ENCODE assay signal across 20 cellular contexts in genomic region chr11:66696186-66696585, GRCh38. TPM values are rescaled to one million over a fixed set of nuclear protein-coding genes. Genes with fewer than 3 reads are reported as not detected.
"Had no signal": no experiment of that assay in that cellular context is flagged by ENCODE, and none has a peak within 500 bp of the region (broad histone marks: within the 10 kb centered on the region; RNA-seq: fewer than 3 reads in every experiment).

No MANE protein-coding gene starts in this region.

- H3K4me3 ChIP-seq: lung, psoas muscle, right lobe of liver, testis, transverse colon had no signal

- H3K36me3 Mint-ChIP-seq: immature natural killer cell; natural killer cell treated with Interleukin-12 subunit alpha and Interleukin-12 subunit beta and Interleukin-15 and Interleukin-18, amount 100 ng/mL, for 72 hours; stimulated activated effector memory CD8-positive, alpha-beta T cell treated with anti-CD3 and anti-CD28 coated beads, Interleukin-12 subunit alpha, Interleukin-12 subunit beta, amount 100 ng/mL, for 72 hours had no signal

- H3K4me1 ChIP-seq: foreskin keratinocyte, psoas muscle, testis had no signal

- H3K4me3 Mint-ChIP-seq: endodermal cell; immature natural killer cell; natural killer cell treated with Interleukin-12 subunit alpha and Interleukin-12 subunit beta and Interleukin-15 and Interleukin-18, amount 100 ng/mL, for 72 hours; stimulated activated effector memory CD8-positive, alpha-beta T cell treated with anti-CD3 and anti-CD28 coated beads, Interleukin-12 subunit alpha, Interleukin-12 subunit beta, amount 100 ng/mL, for 72 hours; stimulated activated naive CD8-positive, alpha-beta T cell treated with anti-CD3 and anti-CD28 coated beads, Interleukin-15, Interleukin-2, amounts not matched to agents 100 ng/mL and 50 ng/mL, for 24 hours had no signal

- H3K27ac Mint-ChIP-seq: endodermal cell; immature natural killer cell; natural killer cell treated with Interleukin-12 subunit alpha and Interleukin-12 subunit beta and Interleukin-15 and Interleukin-18, amount 100 ng/mL, for 72 hours; stimulated activated effector memory CD8-positive, alpha-beta T cell treated with anti-CD3 and anti-CD28 coated beads, Interleukin-12 subunit alpha, Interleukin-12 subunit beta, amount 100 ng/mL, for 72 hours; stimulated activated naive CD8-positive, alpha-beta T cell treated with anti-CD3 and anti-CD28 coated beads, Interleukin-15, Interleukin-2, amounts not matched to agents 100 ng/mL and 50 ng/mL, for 24 hours had no signal

- H3K36me3 ChIP-seq: transverse colon had no signal

- DNase-seq: dermis blood vessel endothelial cell; endodermal cell; erythroblast; foreskin keratinocyte; immature natural killer cell; left colon; left ventricle myocardium superior; mesenchymal stem cell; midbrain; retina; stimulated activated CD4-positive, alpha-beta T cell treated with anti-CD3 and anti-CD28 coated beads, Interleukin-4, amount 100 ng/mL, for 1 hour; stimulated activated CD8-positive, alpha-beta memory T cell treated with anti-CD3 and anti-CD28 coated beads, Interleukin-4, amount 100 ng/mL, for 48 hours; testis; transverse colon had no signal

- H3K27me3 Mint-ChIP-seq: stimulated activated naive CD8-positive, alpha-beta T cell treated with anti-CD3 and anti-CD28 coated beads, Interleukin-15, Interleukin-2, amounts not matched to agents 100 ng/mL and 50 ng/mL, for 24 hours had no signal

- H3K27ac ChIP-seq: foreskin keratinocyte, psoas muscle, right lobe of liver, testis, transverse colon had no signal

- ATAC-seq: foreskin keratinocyte; left colon; left ventricle myocardium superior; natural killer cell treated with Interleukin-12 subunit alpha and Interleukin-12 subunit beta and Interleukin-15 and Interleukin-18, amount 100 ng/mL, for 72 hours; psoas muscle; right lobe of liver; stimulated activated effector memory CD8-positive, alpha-beta T cell treated with anti-CD3 and anti-CD28 coated beads, Interleukin-12 subunit alpha, Interleukin-12 subunit beta, amount 100 ng/mL, for 72 hours had no signal

- H3K9me3 Mint-ChIP-seq: natural killer cell treated with Interleukin-12 subunit alpha and Interleukin-12 subunit beta and Interleukin-15 and Interleukin-18, amount 100 ng/mL, for 72 hours; stimulated activated effector memory CD8-positive, alpha-beta T cell treated with anti-CD3 and anti-CD28 coated beads, Interleukin-12 subunit alpha, Interleukin-12 subunit beta, amount 100 ng/mL, for 72 hours; stimulated activated naive CD8-positive, alpha-beta T cell treated with anti-CD3 and anti-CD28 coated beads, Interleukin-15, Interleukin-2, amounts not matched to agents 100 ng/mL and 50 ng/mL, for 24 hours had no signal

- H3K4me1 Mint-ChIP-seq: endodermal cell; stimulated activated effector memory CD8-positive, alpha-beta T cell treated with anti-CD3 and anti-CD28 coated beads, Interleukin-12 subunit alpha, Interleukin-12 subunit beta, amount 100 ng/mL, for 72 hours had no signal

- H3K27me3 ChIP-seq: foreskin keratinocyte, right lobe of liver, testis, transverse colon had no signal

- H3K9me3 ChIP-seq: psoas muscle, right lobe of liver, testis, transverse colon had no signal

RNA-seq across cellular contexts. Expression of gene SPTBN2, which starts 32.8 kb away (rescaled TPM):
- polyA plus RNA-seq: immature natural killer cell had no signal
